2 cellular contexts compared by ENCODE assay signal in the genomic region with DNA sequence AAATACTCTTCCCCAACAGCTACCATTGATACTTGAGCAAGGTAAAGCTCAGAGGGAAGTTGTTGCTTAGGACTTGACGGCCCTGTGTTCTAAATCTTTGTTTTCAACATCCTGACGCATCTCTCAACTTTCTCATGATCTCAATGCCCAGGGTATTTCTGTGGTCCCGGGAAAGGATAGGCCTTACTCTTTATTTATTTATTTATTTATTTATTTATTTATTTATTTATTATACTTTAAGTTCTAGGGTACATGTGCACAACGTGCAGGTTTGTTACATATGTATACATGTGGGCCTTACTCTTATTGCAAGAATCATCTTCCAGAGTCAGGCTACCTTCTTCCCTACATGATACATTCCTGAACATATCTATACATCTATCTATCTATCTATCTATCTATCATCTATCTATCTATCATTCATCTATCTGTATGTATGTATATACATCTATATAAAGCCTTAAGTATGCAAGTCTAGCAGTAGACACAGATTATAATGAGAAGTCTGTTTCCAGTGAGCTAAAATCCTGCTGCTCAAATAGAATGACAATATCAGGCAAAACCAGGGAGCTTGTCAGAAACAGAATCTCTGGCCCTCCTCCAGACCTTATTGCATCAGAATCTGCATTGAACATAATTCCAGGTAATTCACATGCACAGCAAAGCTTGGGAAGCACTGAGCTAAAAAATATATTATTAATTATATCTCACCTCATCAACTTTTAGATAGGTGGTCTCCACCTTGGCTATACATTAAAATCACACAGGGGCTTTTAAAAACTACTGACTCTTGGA.
TF ChIP-seq lines count a peak whose summit lies in the region.

No MANE protein-coding gene starts in this region.

TF ChIP-seq in HEK293, 187 proteins besides CTCF, POLR2A, EP300 and RAD21 (continues in another document):
- TF ChIP-seq ZNF404 (tag by site-specific recombination; IDR thresholded peaks at IDR 0.05) (peak; percentile 81; the same call in 1 of the 2 replicates), ZNF747 (tag by site-specific recombination; IDR thresholded peaks at IDR 0.05) (no peak), ZNF341 (tag by site-specific recombination; IDR thresholded peaks at IDR 0.05; ENCODE audit: low read depth) (no peak), ZNF677 (tag by site-specific recombination; IDR thresholded peaks at IDR 0.05) (no peak), ZNF184 (tag by site-specific recombination; IDR thresholded peaks at IDR 0.05) (no peak), ZNF768 (tag by site-specific recombination; IDR thresholded peaks at IDR 0.05) (no peak), ZNF791 (tag by site-specific recombination; IDR thresholded peaks at IDR 0.05) (no peak), KLF10 (tag by site-specific recombination; IDR thresholded peaks at IDR 0.05) (no peak), ZBTB21 (tag by site-specific recombination; IDR thresholded peaks at IDR 0.05) (peak; percentile 43; the same call in 1 of the 2 replicates), ZSCAN16 (tag by site-specific recombination; IDR thresholded peaks at IDR 0.05) (no peak), ZNF518A (tag by site-specific recombination; conservative IDR thresholded peaks at IDR 0.05; ENCODE audit: low read depth) (peak; percentile 84), ZNF302 (tag by site-specific recombination; IDR thresholded peaks at IDR 0.05; ENCODE audit: low read depth) (no peak), GLI2 (tag by site-specific recombination; IDR thresholded peaks at IDR 0.05; ENCODE audit: borderline replicate concordance, low read depth) (no peak)
- TF ChIP-seq, protein P1, sequence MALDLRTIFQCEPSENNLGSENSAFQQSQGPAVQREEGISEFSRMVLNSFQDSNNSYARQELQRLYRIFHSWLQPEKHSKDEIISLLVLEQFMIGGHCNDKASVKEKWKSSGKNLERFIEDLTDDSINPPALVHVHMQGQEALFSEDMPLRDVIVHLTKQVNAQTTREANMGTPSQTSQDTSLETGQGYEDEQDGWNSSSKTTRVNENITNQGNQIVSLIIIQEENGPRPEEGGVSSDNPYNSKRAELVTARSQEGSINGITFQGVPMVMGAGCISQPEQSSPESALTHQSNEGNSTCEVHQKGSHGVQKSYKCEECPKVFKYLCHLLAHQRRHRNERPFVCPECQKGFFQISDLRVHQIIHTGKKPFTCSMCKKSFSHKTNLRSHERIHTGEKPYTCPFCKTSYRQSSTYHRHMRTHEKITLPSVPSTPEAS (tag by site-specific recombination; IDR thresholded peaks at IDR 0.05) = no peak
- TF ChIP-seq, protein P2, sequence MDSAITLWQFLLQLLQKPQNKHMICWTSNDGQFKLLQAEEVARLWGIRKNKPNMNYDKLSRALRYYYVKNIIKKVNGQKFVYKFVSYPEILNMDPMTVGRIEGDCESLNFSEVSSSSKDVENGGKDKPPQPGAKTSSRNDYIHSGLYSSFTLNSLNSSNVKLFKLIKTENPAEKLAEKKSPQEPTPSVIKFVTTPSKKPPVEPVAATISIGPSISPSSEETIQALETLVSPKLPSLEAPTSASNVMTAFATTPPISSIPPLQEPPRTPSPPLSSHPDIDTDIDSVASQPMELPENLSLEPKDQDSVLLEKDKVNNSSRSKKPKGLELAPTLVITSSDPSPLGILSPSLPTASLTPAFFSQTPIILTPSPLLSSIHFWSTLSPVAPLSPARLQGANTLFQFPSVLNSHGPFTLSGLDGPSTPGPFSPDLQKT (IDR thresholded peaks at IDR 0.05; ENCODE audit: borderline replicate concordance, low read depth, low read length) = no peak

TF ChIP-seq in K562, 482 proteins besides CTCF, POLR2A, EP300 and RAD21:
- TF ChIP-seq DACH1 (IDR thresholded peaks at IDR 0.05; ENCODE audit: partially characterized antibody) = peak; percentile 79
- TF ChIP-seq CEBPG (CRISPR knock-in tag; IDR thresholded peaks at IDR 0.05) = 0 out of 2 replicates have a peak, but pooled peaks have one; percentile 14
- peak; percentile 43 to 71; a peak in 3 of 4 replicates for TF ChIP-seq CEBPG (tag; conservative IDR thresholded peaks at IDR 0.05 in 1 of 2, IDR thresholded peaks at IDR 0.05 in 1 of 2)
- no peak for TF ChIP-seq HOXB6 (CRISPR knock-in tag; IDR thresholded peaks at IDR 0.05; ENCODE audit: borderline replicate concordance)
- no peak for TF ChIP-seq BDP1 (IDR thresholded peaks at IDR 0.05; ENCODE audit: insufficient read depth, insufficient read length)
